Comparison of ENCODE assay signal across 8 cellular contexts in genomic region chr2:109331864-109332848, GRCh38.
DNase-seq lines count a peak whose midpoint lies in the region; ATAC-seq and TF ChIP-seq lines count a peak whose summit lies in the region.

No MANE protein-coding gene starts in this region.

- DNase-seq in A673 (ENCODE audit: low spot score), result peak; percentile 97
- DNase-seq in HT-29 (ENCODE audit: low spot score), result peak; percentile 25
- peak; percentile 54 for DNase-seq in UCSD-AML1 (lab: John Stamatoyannopoulos, UW; ENCODE audit: unreplicated experiment)
- DNase-seq in naive thymus-derived CD8-positive, alpha-beta T cell, result peak in 3 of 10 donors; percentile 16 to 34 (median 33)
- DNase-seq in erythroblast (lab: John Stamatoyannopoulos, UW), result no peak
- DNase-seq in GM19240 (ENCODE audit: insufficient read length, low spot score), result no peak

- peak overlapping the region; percentile 68 to 91 (median 80) for H3K4me3 Mint-ChIP-seq in naive thymus-derived CD8-positive, alpha-beta T cell

- H3K27me3 Mint-ChIP-seq in naive thymus-derived CD8-positive, alpha-beta T cell, result peaks cover 0 to 3% (median 0%) of the 10 kb centered on the region in 5 donors

- no peaks in the 10 kb centered on the region for H3K9me3 ChIP-seq in A673 (ENCODE audit: low read depth, low read length, poor library complexity, severe bottlenecking)
- no peaks in the 10 kb centered on the region for H3K9me3 ChIP-seq in esophagus (ENCODE audit: control insufficient read depth in 2 of 2, insufficient read depth in 1 of 2, low read depth in 1 of 2, low read length in 1 of 2)

- peaks cover 29 to 63% (median 59%) of the 10 kb centered on the region in 4 donors for H3K4me1 Mint-ChIP-seq in naive thymus-derived CD8-positive, alpha-beta T cell

- H3K27ac ChIP-seq in A673 (ENCODE audit: low read depth, low read length, poor library complexity, severe bottlenecking) (peak overlapping the region; percentile 75), esophagus (ENCODE audit: low read depth in 2 of 2, low read length in 1 of 2) (peak overlapping the region; percentile 32 to 82)

- H3K4me3 ChIP-seq in A673 (ENCODE audit: low read depth, low read length, poor library complexity, severe bottlenecking), result peak overlapping the region; percentile 33
- H3K4me3 ChIP-seq in esophagus (ENCODE audit: low read depth in 1 of 2, low read length in 2 of 2), result peak overlapping the region in 1 of 2 donors; percentile 9

- TF ChIP-seq POLR2A in erythroblast (IDR thresholded peaks at IDR 0.05; ENCODE audit: low read length), result no peak

- TF ChIP-seq CTCF in A673 (conservative IDR thresholded peaks at IDR 0.05; ENCODE audit: low read depth, low read length), result no peak

- H3K27ac Mint-ChIP-seq in naive thymus-derived CD8-positive, alpha-beta T cell, result peak overlapping the region; percentile 34 to 91 (median 81)

- intact Hi-C loops in A673 (cut with micrococcal nuclease; ENCODE audit: unreplicated experiment), result no loop called here

- no peaks in the 10 kb centered on the region for H3K27me3 ChIP-seq in A673 (replicated peaks; ENCODE audit: insufficient read depth, low read depth, low read length, poor library complexity)
- H3K27me3 ChIP-seq in esophagus (ENCODE audit: control insufficient read depth in 1 of 2, insufficient read depth in 2 of 2, low read length in 2 of 2), result no peaks in the 10 kb centered on the region

- CTCF ChIA-PET in A673 (lab: Charles Lee), result interaction anchor here (0.8 kb wide), 1 partner anchor 178 kb away, joined by 3 read pairs; no protein-coding TSS in a partner anchor

- POLR2A ChIA-PET in A673 (lab: Charles Lee; ENCODE audit: low non-redundant PET), result no interaction called here
- POLR2A ChIA-PET in naive thymus-derived CD8-positive, alpha-beta T cell (lab: Charles Lee), result interaction anchor here (1.1 to 2.7 kb wide), 2 partner anchors 17 to 300 kb away, joined by 3 to 11 read pairs; no protein-coding TSS in a partner anchor

- H3K36me3 ChIP-seq in A673 (ENCODE audit: insufficient read depth, low read length, poor library complexity, severe bottlenecking) (no peaks in the 10 kb centered on the region), esophagus (ENCODE audit: control insufficient read depth in 2 of 2, insufficient read depth in 2 of 2, low read length in 1 of 2) (no peaks in the 10 kb centered on the region)

- WGBS in esophagus, 2 donors, result 34 to 43% methylated on average over 24 of the region's 24 CpGs

- H3K4me1 ChIP-seq in A673 (ENCODE audit: insufficient read depth, low read length, poor library complexity, severe bottlenecking), result peaks cover 39% of the 10 kb centered on the region
- peaks cover 2 to 9% of the 10 kb centered on the region in 2 donors for H3K4me1 ChIP-seq in esophagus (ENCODE audit: control insufficient read depth in 2 of 2, insufficient read depth in 2 of 2, low read length in 1 of 2)

- no TSS peak for BruUV-seq in A673 (replicated peaks; lab: Mats Ljungman, UMichigan)

- ATAC-seq in GM18868 (IDR thresholded peaks at IDR 0.05; ENCODE audit: unreplicated experiment), result peak; percentile 38
- peak; percentile 74 to 77 for ATAC-seq in naive thymus-derived CD8-positive, alpha-beta T cell

- no peaks in the 10 kb centered on the region for H3K9me3 Mint-ChIP-seq in naive thymus-derived CD8-positive, alpha-beta T cell

- no peaks in the 10 kb centered on the region for H3K36me3 Mint-ChIP-seq in naive thymus-derived CD8-positive, alpha-beta T cell

Comparison
In these comparisons a context has a peak if more than half of its experiments do, and no peak if none do; other contexts are left out.
1. DNase-seq: peak in A673 (single experiment), HT-29 (single experiment) and UCSD-AML1 (single experiment); none in erythroblast (0 of 2) and GM19240 (single experiment).